6 cellular contexts compared by ENCODE assay signal in genomic region chr11:126268361-126268707, GRCh38. TPM values are rescaled to one million over a fixed set of nuclear protein-coding genes. Genes with fewer than 3 reads are reported as not detected.
DNase-seq lines count a peak whose midpoint lies in the region; TF ChIP-seq lines count a peak whose summit lies in the region.

No MANE protein-coding gene starts in this region.

- no peaks in the 10 kb centered on the region for H3K9me3 ChIP-seq in DOHH2 (ENCODE audit: control insufficient read depth, insufficient read depth, low read length)

- peak overlapping the region; percentile 18; the same call in 1 of the 2 replicates for H2AFZ ChIP-seq in KMS-11 (ENCODE audit: low read depth)

- peaks cover 72% of the 10 kb centered on the region for H3K36me3 ChIP-seq in DOHH2 (ENCODE audit: control insufficient read depth, low read length)
- no peaks in the 10 kb centered on the region for H3K36me3 ChIP-seq in KMS-11 (ENCODE audit: insufficient read depth)

- H3F3A ChIP-seq in DOHH2 (ENCODE audit: control insufficient read depth, insufficient read depth): no peaks in the 10 kb centered on the region

- peaks cover 6% of the 10 kb centered on the region; the same call in 1 of the 2 replicates for H4K20me1 ChIP-seq in DOHH2 (ENCODE audit: control insufficient read depth, insufficient read depth, low read depth, low read length)
- no peaks in the 10 kb centered on the region for H4K20me1 ChIP-seq in KMS-11 (ENCODE audit: insufficient read depth)

- H3K4me2 ChIP-seq in DOHH2 (ENCODE audit: low read length) (peak overlapping the region; percentile 84), KMS-11 (peak overlapping the region; percentile 72)

- H3K9me2 ChIP-seq in DOHH2 (replicated peaks; ENCODE audit: control insufficient read depth, low read length): no peaks in the 10 kb centered on the region

- peaks cover 59% of the 10 kb centered on the region for H3K79me2 ChIP-seq in DOHH2 (ENCODE audit: control insufficient read depth, low read length)
- peaks cover 32% of the 10 kb centered on the region for H3K79me2 ChIP-seq in KMS-11 (ENCODE audit: insufficient read depth, low read depth)

- H3K4me1 ChIP-seq in DOHH2 (ENCODE audit: control insufficient read depth, low read length) (peaks cover 22% of the 10 kb centered on the region), KMS-11 (ENCODE audit: low read depth, poor library complexity, severe bottlenecking) (peaks cover 14% of the 10 kb centered on the region)

- H3K9ac ChIP-seq in KMS-11: peak overlapping the region; percentile 79

- TF ChIP-seq CTCF in DOHH2 (IDR thresholded peaks at IDR 0.05; ENCODE audit: low read depth, low read length, poor library complexity, severe bottlenecking): no peak
- TF ChIP-seq CTCF in KMS-11 (conservative IDR thresholded peaks at IDR 0.05; ENCODE audit: low read depth, low read length): no peak
- TF ChIP-seq CTCF in fibroblast of villous mesenchyme (IDR thresholded peaks at IDR 0.05; ENCODE audit: insufficient read depth, low read depth, low read length): no peak

- H3K27ac ChIP-seq in DOHH2 (ENCODE audit: low read depth, low read length) (peak overlapping the region; percentile 40), KMS-11 (peak overlapping the region; percentile 35; the same call in 1 of the 2 replicates), temporal lobe (ENCODE audit: low read depth, low read length) (peak overlapping the region; percentile 37)

- H3K27me3 ChIP-seq in DOHH2 (ENCODE audit: control insufficient read depth, low read length) (no peaks in the 10 kb centered on the region), KMS-11 (ENCODE audit: insufficient read depth, low read depth) (no peaks in the 10 kb centered on the region)

- no peak for DNase-seq in fibroblast of villous mesenchyme (ENCODE audit: low read depth)
- no peak for DNase-seq in foreskin melanocyte
- no peak for DNase-seq in NOMO-1 (lab: John Stamatoyannopoulos, UW; ENCODE audit: unreplicated experiment in 2 of 2)

- H3K4me3 ChIP-seq in DOHH2 (ENCODE audit: low read length): peak overlapping the region; percentile 99
- no peak overlapping the region for H3K4me3 ChIP-seq in KMS-11 (IDR thresholded peaks at IDR 0.05; ENCODE audit: insufficient read depth, low read depth, low read length)
- H3K4me3 ChIP-seq in fibroblast of villous mesenchyme (ENCODE audit: low read depth, low read length): peak overlapping the region; percentile 91

RNA-seq across cellular contexts. Expression of gene SRPRA, which starts 0.4 kb away (rescaled TPM):
- total RNA-seq in fibroblast of villous mesenchyme (85.4 and 102 TPM in 2 replicates), temporal lobe (10.1 TPM)

RNA-seq across cellular contexts. Expression of gene FOXRED1, which starts 0.6 kb away (rescaled TPM):
- total RNA-seq in fibroblast of villous mesenchyme (6.0 and 10.3 TPM in 2 replicates), temporal lobe (16.0 TPM)

RNA-seq across cellular contexts. Expression of gene TIRAP, which starts 14.6 kb away (rescaled TPM):
- total RNA-seq in fibroblast of villous mesenchyme (7.4 and 7.8 TPM in 2 replicates), temporal lobe (3.4 TPM)

RNA-seq across cellular contexts. Expression of gene DCPS, which starts 35.5 kb away (rescaled TPM):
- total RNA-seq in fibroblast of villous mesenchyme (10.4 and 12.9 TPM in 2 replicates), temporal lobe (3.0 TPM)

RNA-seq across cellular contexts. Expression of gene FAM118B, which starts 56.8 kb away (rescaled TPM):
- 25.8 and 38.0 TPM in 2 replicates for total RNA-seq in fibroblast of villous mesenchyme
- total RNA-seq in temporal lobe: 17.0 TPM
